ENCODE assay signal across 8 cellular contexts in genomic region chr15:40754883-40755815, GRCh38. TPM values are rescaled to one million over a fixed set of nuclear protein-coding genes. Genes with fewer than 3 reads are reported as not detected.
DNase-seq lines count a peak whose midpoint lies in the region; ATAC-seq and TF ChIP-seq lines count a peak whose summit lies in the region.

Gene RMDN3 (minus strand): TSS chr15:40755254. CDS start chr15:40754783, 471 bp downstream.

- TF ChIP-seq CTCF in C4-2B (conservative IDR thresholded peaks at IDR 0.05) (no peak), right lobe of liver (IDR thresholded peaks at IDR 0.05) (peak in 3 of 4 donors; percentile 4 to 35 (median 7))

- peak within 1 kb of the TSS; percentile 81 to 98 (median 95) for H3K4me3 ChIP-seq in right lobe of liver

- no peaks in the 10 kb centered on the region for H3K27me3 ChIP-seq in right lobe of liver

- peak; percentile 71 for ATAC-seq in GM19395 (IDR thresholded peaks at IDR 0.05; ENCODE audit: unreplicated experiment)
- peak; percentile 85 for ATAC-seq in HG03565 (IDR thresholded peaks at IDR 0.05; ENCODE audit: unreplicated experiment)
- peak; percentile 97 to 99 (median 98) for ATAC-seq in right lobe of liver

- peaks cover 0 to 16% (median 12%) of the 10 kb centered on the region in 4 donors for H3K36me3 ChIP-seq in right lobe of liver

- no peaks in the 10 kb centered on the region for H3K9me3 ChIP-seq in right lobe of liver

- H3K27ac ChIP-seq in C4-2B, result peak within 1 kb of the TSS; percentile 84
- peak within 1 kb of the TSS; percentile 69 to 76 (median 75) for H3K27ac ChIP-seq in right lobe of liver

- peaks cover 0 to 11% (median 0%) of the 10 kb centered on the region in 4 donors for H3K4me1 ChIP-seq in right lobe of liver

- intact Hi-C loops in right lobe of liver (cut with DNase I), result no loop called here

- peak; percentile 88 for DNase-seq in NCI-H82 treated with DMSO at 0.1 percent for 48 hours (lab: John Stamatoyannopoulos, UW; ENCODE audit: unreplicated experiment)
- DNase-seq in activated CD4-positive, alpha-beta T cell treated with anti-CD3 and anti-CD28 coated beads, Interleukin-2, amount 50 U/mL, for 48 hours, result peak; percentile 93
- DNase-seq in dermis blood vessel endothelial cell, result peak; percentile 96
- DNase-seq in right lobe of liver, result peak; percentile 94 to 96 (median 94)
- DNase-seq in stimulated activated CD4-positive, alpha-beta T cell treated with anti-CD3 and anti-CD28 coated beads, Interleukin-4, amount 100 ng/mL, for 4 hours, result peak; percentile 90 to 95

- peak; percentile 62 for TF ChIP-seq POLR2A in right lobe of liver (IDR thresholded peaks at IDR 0.05)

- WGBS in right lobe of liver (ENCODE audit: insufficient coverage, low coverage, low lambda C conversion rate, missing lambda C conversion rate), result 2% methylated on average over 24 of the region's 66 CpGs

RNA-seq across cellular contexts. Expression of gene RMDN3, which starts in this region (rescaled TPM):
- 31.0 and 46.1 TPM in 2 replicates for total RNA-seq in dermis blood vessel endothelial cell
- total RNA-seq in right lobe of liver, result 10 to 100 TPM; 25.3 to 38.5 (median 29.5) TPM

Comparison
In these comparisons a context has a peak if more than half of its experiments do, and no peak if none do; other contexts are left out.
1. Peak in every context shown above with its lines: DNase-seq, ATAC-seq, H3K4me3 ChIP-seq and H3K27ac ChIP-seq.